Comparison of ENCODE assay signal across 21 cellular contexts in genomic region chr5:173522518-173522917, GRCh38.
"Had no signal": no experiment of that assay in that cellular context is flagged by ENCODE, and none has a peak within 500 bp of the region (broad histone marks: within the 10 kb centered on the region; RNA-seq: fewer than 3 reads in every experiment).

No MANE protein-coding gene starts in this region.

- H3K9me3 ChIP-seq: colonic mucosa, lower lobe of right lung had no signal

- H3K27ac ChIP-seq: colonic mucosa, epithelial cell of prostate, foreskin keratinocyte, gastroesophageal sphincter, heart left ventricle, hepatocyte, left lung, lower lobe of right lung had no signal

- H3K27me3 ChIP-seq: colonic mucosa, gastroesophageal sphincter, hepatocyte had no signal

- DNase-seq: colonic mucosa; cortex of kidney; effector CD8-positive, alpha-beta T cell; effector memory CD8-positive, alpha-beta T cell; endodermal cell; erythroblast; foreskin keratinocyte; heart left ventricle; hypothalamus; immature natural killer cell; islet precursor cell; kidney; kidney glomerular epithelial cell; left lung; lower lobe of right lung; mesenchymal stem cell; naive thymus-derived CD4-positive, alpha-beta T cell had no signal

- H3K4me1 ChIP-seq: colonic mucosa, foreskin keratinocyte, gastroesophageal sphincter, left lung, lower lobe of right lung had no signal

- ATAC-seq: effector memory CD8-positive, alpha-beta T cell; esophagus mucosa; foreskin keratinocyte; gastroesophageal sphincter; left lung; lower lobe of right lung; naive thymus-derived CD4-positive, alpha-beta T cell had no signal

- H3K4me3 ChIP-seq: colonic mucosa, gastroesophageal sphincter, heart left ventricle, hepatocyte, left lung, lower lobe of right lung had no signal

- H3K36me3 ChIP-seq: colonic mucosa, gastroesophageal sphincter, heart left ventricle, left lung, lower lobe of right lung had no signal
